22 cellular contexts compared by ENCODE assay signal in the genomic region with DNA sequence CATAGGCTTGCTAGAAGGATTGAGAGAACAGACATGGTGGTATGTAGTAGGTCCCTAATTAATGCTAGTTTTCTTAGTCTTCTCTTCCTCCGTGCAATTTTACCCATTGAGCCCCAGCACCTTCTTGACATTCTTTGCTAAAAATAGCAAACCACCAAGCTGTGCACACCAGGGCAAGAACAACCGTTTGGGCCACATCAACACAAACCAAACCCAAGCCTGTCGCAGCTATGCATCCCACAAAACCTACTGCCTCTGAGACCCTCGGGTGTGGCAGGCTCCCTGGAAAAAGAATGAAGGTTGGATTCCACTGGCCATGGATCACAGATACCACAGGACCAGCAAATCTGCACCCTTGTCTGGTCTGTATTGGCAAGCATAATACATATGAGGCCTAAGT. TPM values are rescaled to one million over a fixed set of nuclear protein-coding genes. Genes with fewer than 3 reads are reported as not detected.
DNase-seq lines count a peak whose midpoint lies in the region; ATAC-seq and TF ChIP-seq lines count a peak whose summit lies in the region.
"Had no signal": no experiment of that assay in that cellular context is flagged by ENCODE, and none has a peak within 500 bp of the region (broad histone marks: within the 10 kb centered on the region; RNA-seq: fewer than 3 reads in every experiment).

No MANE protein-coding gene starts in this region.

- H4K20me1 ChIP-seq in KMS-11 (ENCODE audit: insufficient read depth): no peaks in the 10 kb centered on the region

- peak overlapping the region; percentile 3 to 44 for H3K27ac Mint-ChIP-seq in natural killer cell
- peak overlapping the region in 1 of 2 donors; percentile 5 for H3K27ac Mint-ChIP-seq in natural killer cell treated with Interleukin-12 subunit alpha and Interleukin-12 subunit beta and Interleukin-15 and Interleukin-18, amount 100 ng/mL, for 72 hours
- no peak overlapping the region for H3K27ac Mint-ChIP-seq in activated CD4-positive, alpha-beta T cell treated with anti-CD3 and anti-CD28 coated beads for 36 hours
- H3K27ac Mint-ChIP-seq: CD4-positive, alpha-beta T cell; IgD-negative memory B cell had no signal

- intact Hi-C loops in natural killer cell (cut with micrococcal nuclease): no loop called here
- intact Hi-C loops in thyroid gland (cut with DNase I): no loop called here
- intact Hi-C loops in lower lobe of right lung (cut with DNase I): no loop called here
- intact Hi-C loops in activated CD4-positive, alpha-beta T cell treated with anti-CD3 and anti-CD28 coated beads for 36 hours (cut with DNase I, micrococcal nuclease): no loop called here

- no peak for ATAC-seq in natural killer cell
- ATAC-seq in natural killer cell treated with Interleukin-12 subunit alpha and Interleukin-12 subunit beta and Interleukin-15 and Interleukin-18, amount 100 ng/mL, for 72 hours: no peak
- no peak for ATAC-seq in lower lobe of right lung
- ATAC-seq in GM21723 (IDR thresholded peaks at IDR 0.05; ENCODE audit: unreplicated experiment): no peak
- ATAC-seq in activated CD4-positive, alpha-beta T cell treated with anti-CD3 and anti-CD28 coated beads for 36 hours: no peak

- CTCF ChIA-PET in activated CD4-positive, alpha-beta T cell treated with anti-CD3 and anti-CD28 coated beads for 36 hours (lab: Charles Lee): no interaction called here

- H3K36me3 Mint-ChIP-seq in natural killer cell: peaks cover 17% of the 10 kb centered on the region
- peaks cover 20% of the 10 kb centered on the region for H3K36me3 Mint-ChIP-seq in natural killer cell treated with Interleukin-12 subunit alpha and Interleukin-12 subunit beta and Interleukin-15 and Interleukin-18, amount 100 ng/mL, for 72 hours
- peaks cover 29% of the 10 kb centered on the region for H3K36me3 Mint-ChIP-seq in activated CD4-positive, alpha-beta T cell treated with anti-CD3 and anti-CD28 coated beads for 36 hours (ENCODE audit: low read depth)

- H3K27me3 Mint-ChIP-seq in natural killer cell (ENCODE audit: low read depth in 2 of 2): no peaks in the 10 kb centered on the region
- no peaks in the 10 kb centered on the region for H3K27me3 Mint-ChIP-seq in natural killer cell treated with Interleukin-12 subunit alpha and Interleukin-12 subunit beta and Interleukin-15 and Interleukin-18, amount 100 ng/mL, for 72 hours
- no peaks in the 10 kb centered on the region for H3K27me3 Mint-ChIP-seq in activated CD4-positive, alpha-beta T cell treated with anti-CD3 and anti-CD28 coated beads for 36 hours
- H3K27me3 Mint-ChIP-seq: CD4-positive, alpha-beta T cell; IgD-negative memory B cell had no signal

- 79% methylated on average over 4 of the region's 4 CpGs for WGBS in mesenchymal stem cell
- WGBS in thyroid gland, 2 donors: 65% methylated on average over 4 of the region's 4 CpGs

- H3K4ac ChIP-seq in mesenchymal stem cell (ENCODE audit: low read depth in 1 of 2, low read length in 2 of 2): no peak overlapping the region

- POLR2A ChIA-PET in activated CD4-positive, alpha-beta T cell treated with anti-CD3 and anti-CD28 coated beads for 36 hours (lab: Charles Lee): no interaction called here

- no peak overlapping the region for H3K14ac ChIP-seq in mesenchymal stem cell (ENCODE audit: low read length in 2 of 2)

- peak overlapping the region; percentile 35 for H2AFZ ChIP-seq in KMS-11 (ENCODE audit: low read depth)
- H2AFZ ChIP-seq in mesenchymal stem cell (ENCODE audit: low read depth, low read length): no peak overlapping the region

- H2BK120ac ChIP-seq in mesenchymal stem cell (ENCODE audit: low read depth, low read length): no peak overlapping the region

- H3K27me3 ChIP-seq in KMS-11 (ENCODE audit: insufficient read depth, low read depth): no peaks in the 10 kb centered on the region
- H3K27me3 ChIP-seq in mesenchymal stem cell (ENCODE audit: control insufficient read depth in 1 of 2, insufficient read depth in 1 of 2, low read length in 2 of 2): no peaks in the 10 kb centered on the region
- H3K27me3 ChIP-seq in thyroid gland: no peaks in the 10 kb centered on the region
- H3K27me3 ChIP-seq in lower lobe of right lung (ENCODE audit: low read depth): no peaks in the 10 kb centered on the region
- H3K27me3 ChIP-seq: BE2C, Peyer's patch had no signal

- H3K9ac ChIP-seq in KMS-11 (no peak overlapping the region), mesenchymal stem cell (ENCODE audit: low read length) (no peak overlapping the region)

- no peak overlapping the region for H4K8ac ChIP-seq in mesenchymal stem cell (ENCODE audit: low read length)

- H3K4me3 ChIP-seq in KMS-11 (IDR thresholded peaks at IDR 0.05; ENCODE audit: insufficient read depth, low read depth, low read length): no peak overlapping the region
- H3K4me3 ChIP-seq in mesenchymal stem cell (ENCODE audit: insufficient read depth in 1 of 2, low read depth in 1 of 2, low read length in 2 of 2): no peak overlapping the region
- no peak overlapping the region for H3K4me3 ChIP-seq in thyroid gland (replicated peaks in 1 of 3)
- H3K4me3 ChIP-seq in lower lobe of right lung: no peak overlapping the region
- H3K4me3 ChIP-seq: Peyer's patch had no signal

- peak overlapping the region; percentile 40 for H4K91ac ChIP-seq in mesenchymal stem cell (ENCODE audit: low read length)

- peaks cover 37% of the 10 kb centered on the region for H3K4me1 ChIP-seq in KMS-11 (ENCODE audit: low read depth, poor library complexity, severe bottlenecking)
- peaks cover 16% of the 10 kb centered on the region for H3K4me1 ChIP-seq in mesenchymal stem cell (ENCODE audit: control insufficient read depth, insufficient read depth, low read depth, low read length)
- peaks cover 33 to 63% of the 10 kb centered on the region in 2 donors for H3K4me1 ChIP-seq in thyroid gland
- H3K4me1 ChIP-seq in lower lobe of right lung: peaks cover 52% of the 10 kb centered on the region
- H3K4me1 ChIP-seq: Caco-2 had no signal

- H3K9me3 ChIP-seq in mesenchymal stem cell (ENCODE audit: control insufficient read depth, low read length): no peaks in the 10 kb centered on the region
- no peaks in the 10 kb centered on the region for H3K9me3 ChIP-seq in thyroid gland
- no peaks in the 10 kb centered on the region for H3K9me3 ChIP-seq in lower lobe of right lung
- H3K9me3 ChIP-seq: BE2C, Caco-2, Peyer's patch had no signal

- H3K4me1 Mint-ChIP-seq in natural killer cell: peaks cover 71 to 85% of the 10 kb centered on the region in 2 donors
- peaks cover 63 to 64% of the 10 kb centered on the region in 2 donors for H3K4me1 Mint-ChIP-seq in natural killer cell treated with Interleukin-12 subunit alpha and Interleukin-12 subunit beta and Interleukin-15 and Interleukin-18, amount 100 ng/mL, for 72 hours (ENCODE audit: low read depth in 2 of 2)
- peaks cover 22% of the 10 kb centered on the region for H3K4me1 Mint-ChIP-seq in activated CD4-positive, alpha-beta T cell treated with anti-CD3 and anti-CD28 coated beads for 36 hours

- H3K23ac ChIP-seq in mesenchymal stem cell (ENCODE audit: low read length in 2 of 2): no peak overlapping the region

- no peaks in the 10 kb centered on the region for H3K79me2 ChIP-seq in KMS-11 (ENCODE audit: insufficient read depth, low read depth)

- H3K27ac ChIP-seq in KMS-11 (no peak overlapping the region), mesenchymal stem cell (ENCODE audit: low read length, poor library complexity, severe bottlenecking) (no peak overlapping the region), thyroid gland (peak overlapping the region in 2 of 3 donors; percentile 39 to 51), lower lobe of right lung (no peak overlapping the region)
- H3K27ac ChIP-seq: Peyer's patch had no signal

- H2BK15ac ChIP-seq in mesenchymal stem cell (ENCODE audit: low read depth, poor library complexity, severe bottlenecking): no peak overlapping the region

- no peak for DNase-seq in natural killer cell
- DNase-seq in natural killer cell treated with Interleukin-12 subunit alpha and Interleukin-12 subunit beta and Interleukin-15 and Interleukin-18, amount 100 ng/mL, for 72 hours (ENCODE audit: low spot score): no peak
- no peak for DNase-seq in mesenchymal stem cell
- no peak for DNase-seq in thyroid gland
- no peak for DNase-seq in lower lobe of right lung
- DNase-seq in activated CD4-positive, alpha-beta T cell treated with anti-CD3 and anti-CD28 coated beads for 36 hours: no peak
- DNase-seq: BE2C; Caco-2; CD4-positive, alpha-beta T cell; DMS 273 treated with DMSO at 0.1 percent for 48 hours; GDM1; Kasumi-1; NCI-H1694; NCI-H2081; NCI-H2171; NCI-H345; NCI-H524; NCI-H774; Peyer's patch had no signal

- peaks cover 43% of the 10 kb centered on the region for H3K79me1 ChIP-seq in mesenchymal stem cell (replicated peaks; ENCODE audit: low read length, poor library complexity, severe bottlenecking)

- TF ChIP-seq CTCF in natural killer cell (IDR thresholded peaks at IDR 0.05) (no peak), KMS-11 (conservative IDR thresholded peaks at IDR 0.05; ENCODE audit: low read depth, low read length) (no peak), thyroid gland (IDR thresholded peaks at IDR 0.05) (no peak), lower lobe of right lung (IDR thresholded peaks at IDR 0.05) (no peak)

- no peak for TF ChIP-seq POLR2A in thyroid gland (IDR thresholded peaks at IDR 0.05)

- no peak overlapping the region for H2BK5ac ChIP-seq in mesenchymal stem cell (ENCODE audit: low read depth, low read length, poor library complexity, severe bottlenecking)

- no peak overlapping the region for H2BK12ac ChIP-seq in mesenchymal stem cell (ENCODE audit: low read length in 2 of 2)

- H3K9me3 Mint-ChIP-seq in natural killer cell: no peaks in the 10 kb centered on the region
- no peaks in the 10 kb centered on the region for H3K9me3 Mint-ChIP-seq in natural killer cell treated with Interleukin-12 subunit alpha and Interleukin-12 subunit beta and Interleukin-15 and Interleukin-18, amount 100 ng/mL, for 72 hours
- H3K9me3 Mint-ChIP-seq in activated CD4-positive, alpha-beta T cell treated with anti-CD3 and anti-CD28 coated beads for 36 hours (ENCODE audit: low read depth): no peaks in the 10 kb centered on the region
- H3K9me3 Mint-ChIP-seq: CD4-positive, alpha-beta T cell; IgD-negative memory B cell had no signal

- peak overlapping the region in 1 of 2 experiments; percentile 13 for H3K18ac ChIP-seq in mesenchymal stem cell (ENCODE audit: low read depth in 1 of 2, low read length in 2 of 2)

- H2AK5ac ChIP-seq in mesenchymal stem cell (ENCODE audit: low read length, severe bottlenecking): no peak overlapping the region

- no peak overlapping the region for H3K4me3 Mint-ChIP-seq in natural killer cell
- H3K4me3 Mint-ChIP-seq in natural killer cell treated with Interleukin-12 subunit alpha and Interleukin-12 subunit beta and Interleukin-15 and Interleukin-18, amount 100 ng/mL, for 72 hours: no peak overlapping the region
- H3K4me3 Mint-ChIP-seq in activated CD4-positive, alpha-beta T cell treated with anti-CD3 and anti-CD28 coated beads for 36 hours: no peak overlapping the region
- H3K4me3 Mint-ChIP-seq: CD4-positive, alpha-beta T cell; IgD-negative memory B cell had no signal

- peak overlapping the region; percentile 52 for H3K4me2 ChIP-seq in KMS-11
- H3K4me2 ChIP-seq in mesenchymal stem cell (ENCODE audit: low read length, poor library complexity, severe bottlenecking): no peak overlapping the region

- H3K36me3 ChIP-seq in KMS-11 (ENCODE audit: insufficient read depth) (no peaks in the 10 kb centered on the region), mesenchymal stem cell (ENCODE audit: control insufficient read depth in 1 of 2, insufficient read depth in 2 of 2, low read depth in 1 of 2, low read length in 2 of 2) (peaks cover 34 to 67% of the 10 kb centered on the region in 2 experiments), thyroid gland (peaks cover 24 to 33% of the 10 kb centered on the region in 2 donors), lower lobe of right lung (peaks cover 48% of the 10 kb centered on the region)

RNA-seq across cellular contexts. Expression of a gene that starts 27.1 kb away (rescaled TPM):
- total RNA-seq in natural killer cell (10 to 100 TPM; 52.1 to 83.5 (median 68.1) TPM), thyroid gland (100 to 1,000 TPM in 3 of 4 donors, 10 to 100 TPM in 1; 91.4 to 266 (median 199) TPM), lower lobe of right lung (157 TPM)
- 10 to 100 TPM; 14.6 to 47.0 TPM for total RNA-seq in natural killer cell treated with Interleukin-12 subunit alpha and Interleukin-12 subunit beta and Interleukin-15 and Interleukin-18, amount 100 ng/mL, for 72 hours
- polyA plus RNA-seq in mesenchymal stem cell (2013, experiment 1 of 2): 134 TPM
- polyA plus RNA-seq in mesenchymal stem cell (2013, experiment 2 of 2): 130 TPM
- total RNA-seq in activated CD4-positive, alpha-beta T cell treated with anti-CD3 and anti-CD28 coated beads for 36 hours: 1 to 10 TPM; 5.9 to 6.4 TPM

Comparison
In these comparisons a context has a peak if more than half of its experiments do, and no peak if none do; other contexts are left out.
1. H3K27ac ChIP-seq: peak in thyroid gland (2 of 3); none in KMS-11 (single experiment), mesenchymal stem cell (single experiment) and lower lobe of right lung (single experiment).